In genomic region chr1:90730247-90731022, GRCh38 we compare ENCODE assay signal across 8 cellular contexts. TPM values are rescaled to one million over a fixed set of nuclear protein-coding genes. Genes with fewer than 3 reads are reported as not detected.
DNase-seq lines count a peak whose midpoint lies in the region; ATAC-seq and TF ChIP-seq lines count a peak whose summit lies in the region.

No MANE protein-coding gene starts in this region.

- TF ChIP-seq CTCF in endodermal cell (conservative IDR thresholded peaks at IDR 0.05), result no peak

- peaks cover 6% of the 10 kb centered on the region for H3K36me3 Mint-ChIP-seq in T-helper 2 cell treated with Interferon-gamma antibody and Interleukin-4, amounts not matched to agents 5 μg/mL and 100 μg/mL, for 36 hours (ENCODE audit: low read depth)
- H3K36me3 Mint-ChIP-seq in endodermal cell (ENCODE audit: low read depth), result no peaks in the 10 kb centered on the region

- ATAC-seq in HG03135 (IDR thresholded peaks at IDR 0.05; ENCODE audit: unreplicated experiment), result no peak
- no peak for ATAC-seq in HG03025 (IDR thresholded peaks at IDR 0.05; ENCODE audit: low FRiP score, unreplicated experiment)

- peak overlapping the region; percentile 76 for H3K27ac Mint-ChIP-seq in T-helper 2 cell treated with Interferon-gamma antibody and Interleukin-4, amounts not matched to agents 5 μg/mL and 100 μg/mL, for 36 hours
- no peak overlapping the region for H3K27ac Mint-ChIP-seq in endodermal cell

- H3K27me3 Mint-ChIP-seq in T-helper 2 cell treated with Interferon-gamma antibody and Interleukin-4, amounts not matched to agents 5 μg/mL and 100 μg/mL, for 36 hours (ENCODE audit: low read depth), result peaks cover 89% of the 10 kb centered on the region
- H3K27me3 Mint-ChIP-seq in endodermal cell (ENCODE audit: insufficient read depth), result peaks cover 97% of the 10 kb centered on the region

- peaks cover 96% of the 10 kb centered on the region for H3K27me3 ChIP-seq in endodermal cell (ENCODE audit: control insufficient read depth, insufficient read depth, low read length, poor library complexity, severe bottlenecking)

- H3K4me1 ChIP-seq in endodermal cell (ENCODE audit: control insufficient read depth, insufficient read depth, low read length), result no peaks in the 10 kb centered on the region

- peaks cover 21% of the 10 kb centered on the region for H3K4me1 Mint-ChIP-seq in T-helper 2 cell treated with Interferon-gamma antibody and Interleukin-4, amounts not matched to agents 5 μg/mL and 100 μg/mL, for 36 hours (ENCODE audit: low read depth)
- H3K4me1 Mint-ChIP-seq in endodermal cell, result peaks cover 19% of the 10 kb centered on the region

- WGBS in endodermal cell (ENCODE audit: insufficient coverage in 1 of 2, insufficient read length in 1 of 2), 2 experiments, result 1% methylated on average over 12 to 51 of the region's 51 CpGs

- H3K4me3 Mint-ChIP-seq in T-helper 2 cell treated with Interferon-gamma antibody and Interleukin-4, amounts not matched to agents 5 μg/mL and 100 μg/mL, for 36 hours, result peak overlapping the region; percentile 62
- peak overlapping the region; percentile 55 for H3K4me3 Mint-ChIP-seq in endodermal cell

- no peak for DNase-seq in T-helper 2 cell treated with Interferon-gamma antibody and Interleukin-4, amounts not matched to agents 5 μg/mL and 100 μg/mL, for 36 hours (ENCODE audit: low spot score)
- no peak for DNase-seq in T-helper 2 cell
- peak; percentile 38 for DNase-seq in RPMI8226
- DNase-seq in endodermal cell, result peak; percentile 65
- DNase-seq in skeletal muscle cell (ENCODE audit: low read depth), result no peak
- no peak for DNase-seq in epidermal melanocyte (ENCODE audit: insufficient read length, low spot score)

- H3K9me3 ChIP-seq in endodermal cell (ENCODE audit: control insufficient read depth, low read length), result no peaks in the 10 kb centered on the region

- no peak overlapping the region for H3K27ac ChIP-seq in endodermal cell (ENCODE audit: low read depth, low read length)

- H3K4me3 ChIP-seq in endodermal cell (ENCODE audit: low read length) (peak overlapping the region; percentile 79), skeletal muscle cell (ENCODE audit: low read depth, low read length) (peak overlapping the region; percentile 35)

- H3K36me3 ChIP-seq in endodermal cell (ENCODE audit: control insufficient read depth, insufficient read depth, low read length), result no peaks in the 10 kb centered on the region

- peaks cover 8% of the 10 kb centered on the region for H3K9me3 Mint-ChIP-seq in T-helper 2 cell treated with Interferon-gamma antibody and Interleukin-4, amounts not matched to agents 5 μg/mL and 100 μg/mL, for 36 hours
- H3K9me3 Mint-ChIP-seq in endodermal cell, result no peaks in the 10 kb centered on the region

- H3K9ac ChIP-seq in endodermal cell (ENCODE audit: extremely low read depth, low read length, poor library complexity, severe bottlenecking), result no peak overlapping the region

RNA-seq across cellular contexts. Expression of gene BARHL2, which starts 13.3 kb away (rescaled TPM):
- not detected for total RNA-seq in endodermal cell
- 0.78 TPM for polyA plus RNA-seq in endodermal cell (2013, experiment 1 of 2)
- 0.33 TPM for polyA plus RNA-seq in endodermal cell (2013, experiment 2 of 2)

Comparison
In these comparisons a context has a peak if more than half of its experiments do, and no peak if none do; other contexts are left out.
1. DNase-seq: peak in RPMI8226 (single experiment) and endodermal cell (single experiment); none in T-helper 2 cell treated with Interferon-gamma antibody and Interleukin-4, amounts not matched to agents 5 μg/mL and 100 μg/mL, for 36 hours (single experiment), T-helper 2 cell (0 of 5), skeletal muscle cell (single experiment) and epidermal melanocyte (single experiment).